Comparison of ENCODE assay signal across 31 cellular contexts in the genomic region with DNA sequence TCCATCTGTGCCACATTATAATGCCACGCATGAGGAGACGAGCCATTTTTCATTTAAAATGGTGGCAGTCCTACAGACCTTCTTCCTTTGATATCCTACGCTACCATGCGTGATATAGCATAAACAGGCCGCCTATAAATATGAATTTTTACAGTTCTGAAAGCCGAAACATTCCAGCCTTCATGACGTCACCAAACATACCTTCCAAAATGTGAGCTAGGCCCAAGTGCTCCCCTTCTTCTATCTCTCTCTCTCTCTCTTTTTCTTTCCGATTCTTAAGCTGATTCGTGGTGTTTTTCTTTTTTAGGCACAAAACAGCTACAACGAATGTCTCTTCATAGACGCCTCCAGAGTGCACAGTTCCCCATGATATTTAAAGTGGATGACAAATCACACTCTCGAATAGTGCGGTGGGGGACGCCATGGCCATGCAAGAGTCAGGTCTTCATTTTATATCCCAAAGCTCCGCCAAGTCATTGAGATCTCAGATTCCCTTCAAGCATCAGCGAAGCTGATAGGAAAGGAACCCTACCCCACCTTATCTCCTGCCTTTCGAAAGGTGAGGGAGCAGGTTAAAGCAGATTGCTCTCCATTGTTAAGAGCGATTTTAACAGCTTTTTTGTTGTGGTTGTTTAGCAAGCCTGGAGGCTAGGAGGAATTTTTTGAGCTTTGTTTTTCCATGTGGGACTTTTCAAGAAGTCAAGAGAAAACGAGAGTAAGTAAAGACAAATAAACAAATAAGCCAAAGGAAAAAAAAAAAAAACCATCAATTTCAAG.
"Had no signal": no experiment of that assay in that cellular context is flagged by ENCODE, and none has a peak within 500 bp of the region (broad histone marks: within the 10 kb centered on the region; RNA-seq: fewer than 3 reads in every experiment).

No MANE protein-coding gene starts in this region.

- H3K36me3 ChIP-seq: adrenal gland, breast epithelium, Peyer's patch had no signal

- H3K9ac ChIP-seq: KMS-11 had no signal

- DNase-seq: activated B cell treated with CpG ODN at 0.5 μM for 24 hours; activated CD4-positive, alpha-beta memory T cell treated with anti-CD3 and anti-CD28 coated beads for 36 hours; activated CD4-positive, alpha-beta T cell treated with anti-CD3 and anti-CD28 coated beads for 4 hours; activated CD4-positive, alpha-beta T cell treated with anti-CD3 and anti-CD28 coated beads, Interleukin-2, amount 50 U/mL, for 1 hour; activated CD4-positive, CD25-positive, alpha-beta regulatory T cell treated with anti-CD3 and anti-CD28 coated beads, Interleukin-2, amount 50 U/mL, for 72 hours; activated CD8-positive, alpha-beta memory T cell treated with anti-CD3 and anti-CD28 coated beads, Interleukin-2, amount 50 U/mL, for 4 hours; activated gamma-delta T cell treated with Interleukin-2 at 50 U/mL for 16 hours; activated naive CD4-positive, alpha-beta T cell treated with anti-CD3 and anti-CD28 coated beads for 36 hours; activated T-cell treated with anti-CD3 and anti-CD28 coated beads for 4 hours; activated T-cell treated with anti-CD3 and anti-CD28 coated beads, Interleukin-2, amount 50 U/mL, for 4 hours; adrenal gland; body of pancreas; NCI-H1092 treated with DMSO at 0.1 percent for 48 hours; NCI-H1417; NCI-H187 treated with DMSO at 0.1 percent for 48 hours; NCI-H2081; NCI-H345; NCI-H524 treated with DMSO at 0.1 percent for 48 hours; PC-3; Peyer's patch; RPMI8226; SIG-M5; SW 1271; T-helper 1 cell; T-helper 2 cell; T-helper 9 cell had no signal

- H3K4me1 ChIP-seq: adrenal gland, body of pancreas, breast epithelium, Peyer's patch had no signal

- H3K27me3 ChIP-seq: adrenal gland, body of pancreas, breast epithelium, Peyer's patch had no signal

- H3K4me3 ChIP-seq: adrenal gland, body of pancreas, breast epithelium, Peyer's patch had no signal

- H3K27ac ChIP-seq: adrenal gland, body of pancreas, breast epithelium, KMS-11, Peyer's patch, VCaP had no signal

- H3K9me3 ChIP-seq: adrenal gland, body of pancreas, breast epithelium, Peyer's patch had no signal

- ATAC-seq: activated naive CD4-positive, alpha-beta T cell treated with anti-CD3 and anti-CD28 coated beads, Interleukin-2, amount 50 U/mL, for 72 hours; activated T-cell treated with anti-CD3 and anti-CD28 coated beads, Interleukin-2, amount 50 U/mL, for 4 hours; body of pancreas; PC-3 had no signal

- FAIRE-seq: astrocyte had no signal

- H3K4me2 ChIP-seq: KMS-11 had no signal
